ENCODE assay signal across 1 cellular context in genomic region chr12:121738340-121738858, GRCh38.
TF ChIP-seq lines count a peak whose summit lies in the region.

No MANE protein-coding gene starts in this region.

TF ChIP-seq in K562, 482 proteins besides CTCF, POLR2A, EP300 and RAD21 (continued from another document and continues in another):
- TF ChIP-seq ZNF639 (CRISPR knock-in tag; conservative IDR thresholded peaks at IDR 0.05 in 1 of 2, IDR thresholded peaks at IDR 0.05 in 1 of 2) (peak in 1 of 2 experiments; percentile 70; a peak in 1 of 4 replicates), ZNF699 (CRISPR knock-in tag; IDR thresholded peaks at IDR 0.05; ENCODE audit: insufficient replicate concordance) (no peak), HEY1 (CRISPR knock-in tag; IDR thresholded peaks at IDR 0.05; ENCODE audit: borderline replicate concordance) (no peak), ZBTB40 (IDR thresholded peaks at IDR 0.05) (no peak), ZBTB40 (CRISPR knock-in tag; IDR thresholded peaks at IDR 0.05) (no peak), CREBBP (IDR thresholded peaks at IDR 0.05; ENCODE audit: low read depth, low read length) (no peak), BRF2 (IDR thresholded peaks at IDR 0.05; ENCODE audit: borderline replicate concordance, insufficient read depth, insufficient read length) (no peak), NFXL1 (CRISPR knock-in tag; IDR thresholded peaks at IDR 0.05) (no peak), ZBTB26 (CRISPR knock-in tag; IDR thresholded peaks at IDR 0.05) (no peak), ZNF212 (CRISPR knock-in tag; IDR thresholded peaks at IDR 0.05) (no peak), ELF2 (CRISPR knock-in tag; IDR thresholded peaks at IDR 0.05) (no peak), CBFA2T3 (IDR thresholded peaks at IDR 0.05) (peak; percentile 97), MED1 (CRISPR knock-in tag; IDR thresholded peaks at IDR 0.05; ENCODE audit: borderline replicate concordance) (no peak), TOE1 (IDR thresholded peaks at IDR 0.05; ENCODE audit: borderline replicate concordance) (no peak), TOE1 (CRISPR knock-in tag; IDR thresholded peaks at IDR 0.05; ENCODE audit: borderline replicate concordance, low read depth) (no peak), E2F1 (CRISPR knock-in tag; IDR thresholded peaks at IDR 0.05) (no peak), NR2C1 (IDR thresholded peaks at IDR 0.05) (peak; percentile 63; the same call in 1 of the 2 replicates), NR2C1 (tag; IDR thresholded peaks at IDR 0.05) (peak; percentile 65), RBM17 (IDR thresholded peaks at IDR 0.05; ENCODE audit: borderline replicate concordance, low read depth, low read length) (no peak), TEAD1 (CRISPR knock-in tag; IDR thresholded peaks at IDR 0.05) (0 out of 4 replicates have a peak, but pooled peaks of 1 of the 2 experiments have one; percentile 33), IRF1 (CRISPR knock-in tag; IDR thresholded peaks at IDR 0.05; ENCODE audit: borderline replicate concordance) (no peak), ETV1 (tag; conservative IDR thresholded peaks at IDR 0.05; ENCODE audit: low read depth) (0 out of 2 replicates have a peak, but pooled peaks have one; percentile 45), ZBTB1 (CRISPR knock-in tag; IDR thresholded peaks at IDR 0.05; ENCODE audit: borderline replicate concordance, low read depth) (no peak), MECOM (CRISPR knock-in tag; IDR thresholded peaks at IDR 0.05) (peak; percentile 83), NFE2 (IDR thresholded peaks at IDR 0.05; ENCODE audit: low read depth) (no peak), PREB (CRISPR knock-in tag; IDR thresholded peaks at IDR 0.05) (no peak), ZNF592 (IDR thresholded peaks at IDR 0.05) (peak; percentile 95), MEF2D (tag; conservative IDR thresholded peaks at IDR 0.05; ENCODE audit: low read depth) (no peak), KLF6 (CRISPR knock-in tag; IDR thresholded peaks at IDR 0.05; ENCODE audit: borderline replicate concordance) (peak; percentile 59; the same call in 1 of the 2 replicates), ESRRA (IDR thresholded peaks at IDR 0.05; ENCODE audit: borderline replicate concordance, low read depth) (peak; percentile 32; the same call in 1 of the 2 replicates), PURB (CRISPR knock-in tag; IDR thresholded peaks at IDR 0.05; ENCODE audit: low read depth) (no peak), ID3 (CRISPR knock-in tag; IDR thresholded peaks at IDR 0.05) (no peak; the same call in 1 of the 2 replicates), ID3 (tag; IDR thresholded peaks at IDR 0.05) (peak; percentile 94), RBBP5 (IDR thresholded peaks at IDR 0.05; ENCODE audit: borderline replicate concordance, insufficient read depth, low read length, poor library complexity, severe bottlenecking) (no peak), GATAD2B (IDR thresholded peaks at IDR 0.05; ENCODE audit: borderline replicate concordance) (peak; percentile 84; the same call in 1 of the 2 replicates), ZBTB8A (IDR thresholded peaks at IDR 0.05; ENCODE audit: partially characterized antibody) (no peak), NEUROD1 (IDR thresholded peaks at IDR 0.05; ENCODE audit: borderline replicate concordance, low read depth, low read length, partially characterized antibody) (peak; percentile 78), ZBED1 (IDR thresholded peaks at IDR 0.05) (no peak)
